ENCODE assay signal across 1 cellular context in genomic region chr15:87735536-87735935, GRCh38.
TF ChIP-seq lines count a peak whose summit lies in the region.

No MANE protein-coding gene starts in this region.

TF ChIP-seq in H1, 55 proteins besides CTCF, POLR2A, EP300 and RAD21 (continued from another document):
- no peak for TF ChIP-seq CHD7 (IDR thresholded peaks at IDR 0.05; ENCODE audit: insufficient replicate concordance, low read length)
- no peak for TF ChIP-seq RFX5 (IDR thresholded peaks at IDR 0.05; ENCODE audit: borderline replicate concordance, low read depth, low read length)
- TF ChIP-seq EGR1 (IDR thresholded peaks at IDR 0.05; ENCODE audit: borderline replicate concordance, low read depth, low read length), result no peak
- no peak for TF ChIP-seq MAFK (IDR thresholded peaks at IDR 0.05; ENCODE audit: low read depth, low read length)
- TF ChIP-seq RXRA (IDR thresholded peaks at IDR 0.05; ENCODE audit: insufficient read depth, low read depth, low read length), result no peak
- TF ChIP-seq CREB1 (IDR thresholded peaks at IDR 0.05), result no peak
- no peak for TF ChIP-seq SIN3A (conservative IDR thresholded peaks at IDR 0.05 in 1 of 2, IDR thresholded peaks at IDR 0.05 in 1 of 2; ENCODE audit: low read depth in 1 of 2, low read length in 2 of 2)
